Comparison of ENCODE assay signal across 20 cellular contexts in the genomic region with DNA sequence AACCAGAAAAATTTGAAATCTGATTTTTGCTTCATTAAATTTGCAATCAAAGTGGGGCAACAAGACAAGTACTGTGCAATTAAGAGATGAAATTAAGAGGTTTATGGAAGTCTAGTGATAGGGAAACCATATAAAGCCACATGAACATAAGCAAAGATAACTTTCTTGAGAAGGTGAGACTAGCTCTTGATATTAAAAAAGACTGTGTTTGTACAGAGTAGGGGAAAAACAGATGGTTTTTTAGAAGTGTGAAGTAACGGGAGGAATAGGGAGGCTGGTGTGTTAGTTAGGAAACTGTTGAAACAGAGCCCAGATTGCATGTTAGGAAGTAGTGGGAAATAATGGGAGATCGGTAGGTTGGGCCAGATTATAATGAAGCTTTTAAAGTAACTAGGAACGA.
"Had no signal": no experiment of that assay in that cellular context is flagged by ENCODE, and none has a peak within 500 bp of the region (broad histone marks: within the 10 kb centered on the region; RNA-seq: fewer than 3 reads in every experiment).

No MANE protein-coding gene starts in this region.

- DNase-seq: Kasumi-1; MM.1S; NCI-H1105 treated with DMSO at 0.1 percent for 48 hours; NCI-H1417 treated with DMSO at 0.1 percent for 48 hours; NCI-H187; NCI-H2029; NCI-H2081 treated with DMSO at 0.1 percent for 48 hours; NCI-H2171; NCI-H226; NCI-H510A treated with DMSO at 0.1 percent for 48 hours; NCI-H526; NCI-H82; NK-92 treated with Interleukin-12 subunit alpha and Interleukin-12 subunit beta, amount 100 ng/mL, for 24 hours; PC-3; SHP77 treated with DMSO at 0.1 percent for 48 hours; SJCRH30; T-helper 1 cell; T-helper 17 cell had no signal

- H3K27ac ChIP-seq: HL-60, KMS-11, SJCRH30 had no signal
